ENCODE assay signal across 12 cellular contexts in genomic region chr21:43195131-43196021, GRCh38. TPM values are rescaled to one million over a fixed set of nuclear protein-coding genes. Genes with fewer than 3 reads are reported as not detected.
DNase-seq lines count a peak whose midpoint lies in the region; ATAC-seq and TF ChIP-seq lines count a peak whose summit lies in the region.
"Had no signal": no experiment of that assay in that cellular context is flagged by ENCODE, and none has a peak within 500 bp of the region (broad histone marks: within the 10 kb centered on the region; RNA-seq: fewer than 3 reads in every experiment).

No MANE protein-coding gene starts in this region.

- intact Hi-C loops in left cardiac atrium (cut with DNase I) (no loop called here), upper lobe of right lung (cut with DNase I) (no loop called here)

- TF ChIP-seq CTCF in omental fat pad (IDR thresholded peaks at IDR 0.05) (no peak), upper lobe of right lung (IDR thresholded peaks at IDR 0.05) (no peak), GM13976 (IDR thresholded peaks at IDR 0.05; ENCODE audit: borderline replicate concordance, control extremely low read depth, extremely low read depth, insufficient read depth, missing control alignments) (no peak)

- H3K4me1 ChIP-seq in upper lobe of right lung: peaks cover 15% of the 10 kb centered on the region

- DNase-seq in activated effector memory CD4-positive, alpha-beta T cell treated with anti-CD3 and anti-CD28 coated beads, Interleukin-2, amount 50 U/mL, for 16 hours: peak; percentile 43
- DNase-seq in activated effector memory CD4-positive, alpha-beta T cell treated with Interleukin-2 at 50 U/mL for 16 hours: no peak
- peak; percentile 60 for DNase-seq in left cardiac atrium
- no peak for DNase-seq in omental fat pad (ENCODE audit: low spot score)
- DNase-seq in upper lobe of right lung: peak; percentile 61
- DNase-seq in HK-2 (ENCODE audit: unreplicated experiment): no peak
- no peak for DNase-seq in GM13976 (ENCODE audit: low spot score)
- DNase-seq: Karpas-422, SHP77 treated with DMSO at 0.1 percent for 48 hours had no signal

- no peaks in the 10 kb centered on the region for H3K36me3 ChIP-seq in upper lobe of right lung

- ATAC-seq in left cardiac atrium: peak; percentile 68 to 83
- peak; percentile 77 for ATAC-seq in omental fat pad (ENCODE audit: low FRiP score)
- peak; percentile 29 for ATAC-seq in upper lobe of right lung
- ATAC-seq in HG03095 (IDR thresholded peaks at IDR 0.05; ENCODE audit: unreplicated experiment): no peak
- ATAC-seq: activated CD4-positive, CD25-positive, alpha-beta regulatory T cell treated with anti-CD3 and anti-CD28 coated beads, Interleukin-2, amount 50 U/mL, for 24 hours had no signal

- H3K9me3 ChIP-seq in upper lobe of right lung: peaks cover under 1% of the 10 kb centered on the region

- H3K27me3 ChIP-seq in upper lobe of right lung: no peaks in the 10 kb centered on the region

- no peak overlapping the region for H3K27ac ChIP-seq in upper lobe of right lung

- no peak overlapping the region for H3K4me3 ChIP-seq in upper lobe of right lung

- in situ Hi-C loops in GM13976 (cut with MboI; ENCODE audit: low sequenced_read_pairs, unreplicated experiment): no loop called here

RNA-seq across cellular contexts. Expression of gene CRYAA, which starts 26.6 kb away (rescaled TPM):
- total RNA-seq in left cardiac atrium (not detected), omental fat pad (not detected), upper lobe of right lung (not detected)
- total RNA-seq: H4 had no signal

Comparison
In these comparisons a context has a peak if more than half of its experiments do, and no peak if none do; other contexts are left out.
1. DNase-seq: peak in activated effector memory CD4-positive, alpha-beta T cell treated with anti-CD3 and anti-CD28 coated beads, Interleukin-2, amount 50 U/mL, for 16 hours (single experiment), left cardiac atrium (single experiment) and upper lobe of right lung (single experiment); none in activated effector memory CD4-positive, alpha-beta T cell treated with Interleukin-2 at 50 U/mL for 16 hours (single experiment), omental fat pad (single experiment), HK-2 (single experiment) and GM13976 (single experiment).